1 cellular context compared by ENCODE assay signal in the genomic region with DNA sequence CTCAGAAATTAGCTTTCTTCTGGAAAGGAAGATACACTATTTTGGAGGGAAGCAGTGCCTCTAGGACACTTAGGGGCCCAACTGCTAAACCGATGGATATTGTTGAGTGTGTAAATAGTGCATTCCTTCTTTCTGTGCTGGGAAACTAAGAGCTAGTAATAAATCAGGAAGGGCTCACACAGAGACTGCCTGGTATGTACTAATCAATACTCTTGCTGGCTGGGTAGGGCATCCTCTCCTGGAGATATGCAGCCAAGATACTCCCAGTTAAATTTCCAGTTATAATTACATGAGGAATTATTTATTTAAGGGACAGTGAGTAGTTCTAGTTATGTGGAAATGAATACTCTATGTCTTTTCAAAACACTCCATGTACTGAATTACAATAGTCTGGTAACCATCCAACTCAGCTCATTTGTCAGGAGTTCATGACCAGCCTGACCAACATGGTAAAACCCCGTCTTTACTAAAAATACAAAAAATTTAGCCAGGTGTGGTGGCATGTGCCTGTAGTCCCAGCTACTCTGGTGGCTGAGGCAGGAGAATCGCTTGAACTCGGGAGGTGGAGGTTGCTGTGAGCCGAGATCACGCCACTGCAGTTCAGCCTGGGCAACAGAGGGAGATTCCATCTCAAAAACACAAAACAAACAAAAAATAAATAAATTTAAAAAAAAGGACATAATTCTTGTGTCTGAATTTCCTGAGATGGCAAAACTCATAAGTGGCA.
TF ChIP-seq lines count a peak whose summit lies in the region.

No MANE protein-coding gene starts in this region.

TF ChIP-seq in HepG2, 621 proteins besides CTCF, POLR2A, EP300 and RAD21 (continued from another document and continues in another):
- TF ChIP-seq, protein P1, sequence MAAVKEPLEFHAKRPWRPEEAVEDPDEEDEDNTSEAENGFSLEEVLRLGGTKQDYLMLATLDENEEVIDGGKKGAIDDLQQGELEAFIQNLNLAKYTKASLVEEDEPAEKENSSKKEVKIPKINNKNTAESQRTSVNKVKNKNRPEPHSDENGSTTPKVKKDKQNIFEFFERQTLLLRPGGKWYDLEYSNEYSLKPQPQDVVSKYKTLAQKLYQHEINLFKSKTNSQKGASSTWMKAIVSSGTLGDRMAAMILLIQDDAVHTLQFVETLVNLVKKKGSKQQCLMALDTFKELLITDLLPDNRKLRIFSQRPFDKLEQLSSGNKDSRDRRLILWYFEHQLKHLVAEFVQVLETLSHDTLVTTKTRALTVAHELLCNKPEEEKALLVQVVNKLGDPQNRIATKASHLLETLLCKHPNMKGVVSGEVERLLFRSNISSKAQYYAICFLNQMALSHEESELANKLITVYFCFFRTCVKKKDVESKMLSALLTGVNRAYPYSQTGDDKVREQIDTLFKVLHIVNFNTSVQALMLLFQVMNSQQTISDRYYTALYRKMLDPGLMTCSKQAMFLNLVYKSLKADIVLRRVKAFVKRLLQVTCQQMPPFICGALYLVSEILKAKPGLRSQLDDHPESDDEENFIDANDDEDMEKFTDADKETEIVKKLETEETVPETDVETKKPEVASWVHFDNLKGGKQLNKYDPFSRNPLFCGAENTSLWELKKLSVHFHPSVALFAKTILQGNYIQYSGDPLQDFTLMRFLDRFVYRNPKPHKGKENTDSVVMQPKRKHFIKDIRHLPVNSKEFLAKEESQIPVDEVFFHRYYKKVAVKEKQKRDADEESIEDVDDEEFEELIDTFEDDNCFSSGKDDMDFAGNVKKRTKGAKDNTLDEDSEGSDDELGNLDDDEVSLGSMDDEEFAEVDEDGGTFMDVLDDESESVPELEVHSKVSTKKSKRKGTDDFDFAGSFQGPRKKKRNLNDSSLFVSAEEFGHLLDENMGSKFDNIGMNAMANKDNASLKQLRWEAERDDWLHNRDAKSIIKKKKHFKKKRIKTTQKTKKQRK (IDR thresholded peaks at IDR 0.05; ENCODE audit: low read length), result no peak
- peak; percentile 58 for TF ChIP-seq GATAD2A (CRISPR knock-in tag; IDR thresholded peaks at IDR 0.05)
- no peak for TF ChIP-seq ZSCAN30 (CRISPR knock-in tag; IDR thresholded peaks at IDR 0.05)
- no peak for TF ChIP-seq ZNF235 (CRISPR knock-in tag; IDR thresholded peaks at IDR 0.05; ENCODE audit: borderline replicate concordance)
- TF ChIP-seq PAWR (CRISPR knock-in tag; IDR thresholded peaks at IDR 0.05; ENCODE audit: borderline replicate concordance), result no peak
- TF ChIP-seq WIZ (CRISPR knock-in tag; IDR thresholded peaks at IDR 0.05), result no peak
- peak; percentile 95 for TF ChIP-seq TEAD3 (CRISPR knock-in tag; optimal IDR thresholded peaks at IDR 0.05; ENCODE audit: borderline replicate concordance)
- TF ChIP-seq, protein P2, sequence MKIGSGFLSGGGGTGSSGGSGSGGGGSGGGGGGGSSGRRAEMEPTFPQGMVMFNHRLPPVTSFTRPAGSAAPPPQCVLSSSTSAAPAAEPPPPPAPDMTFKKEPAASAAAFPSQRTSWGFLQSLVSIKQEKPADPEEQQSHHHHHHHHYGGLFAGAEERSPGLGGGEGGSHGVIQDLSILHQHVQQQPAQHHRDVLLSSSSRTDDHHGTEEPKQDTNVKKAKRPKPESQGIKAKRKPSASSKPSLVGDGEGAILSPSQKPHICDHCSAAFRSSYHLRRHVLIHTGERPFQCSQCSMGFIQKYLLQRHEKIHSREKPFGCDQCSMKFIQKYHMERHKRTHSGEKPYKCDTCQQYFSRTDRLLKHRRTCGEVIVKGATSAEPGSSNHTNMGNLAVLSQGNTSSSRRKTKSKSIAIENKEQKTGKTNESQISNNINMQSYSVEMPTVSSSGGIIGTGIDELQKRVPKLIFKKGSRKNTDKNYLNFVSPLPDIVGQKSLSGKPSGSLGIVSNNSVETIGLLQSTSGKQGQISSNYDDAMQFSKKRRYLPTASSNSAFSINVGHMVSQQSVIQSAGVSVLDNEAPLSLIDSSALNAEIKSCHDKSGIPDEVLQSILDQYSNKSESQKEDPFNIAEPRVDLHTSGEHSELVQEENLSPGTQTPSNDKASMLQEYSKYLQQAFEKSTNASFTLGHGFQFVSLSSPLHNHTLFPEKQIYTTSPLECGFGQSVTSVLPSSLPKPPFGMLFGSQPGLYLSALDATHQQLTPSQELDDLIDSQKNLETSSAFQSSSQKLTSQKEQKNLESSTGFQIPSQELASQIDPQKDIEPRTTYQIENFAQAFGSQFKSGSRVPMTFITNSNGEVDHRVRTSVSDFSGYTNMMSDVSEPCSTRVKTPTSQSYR (CRISPR knock-in tag; IDR thresholded peaks at IDR 0.05; ENCODE audit: borderline replicate concordance), result no peak
- TF ChIP-seq ZNF549 (CRISPR knock-in tag; IDR thresholded peaks at IDR 0.05), result no peak
- TF ChIP-seq ZNF557 (CRISPR knock-in tag; IDR thresholded peaks at IDR 0.05), result no peak
- TF ChIP-seq TRIM24 (CRISPR knock-in tag; IDR thresholded peaks at IDR 0.05), result no peak
- TF ChIP-seq, protein P3, sequence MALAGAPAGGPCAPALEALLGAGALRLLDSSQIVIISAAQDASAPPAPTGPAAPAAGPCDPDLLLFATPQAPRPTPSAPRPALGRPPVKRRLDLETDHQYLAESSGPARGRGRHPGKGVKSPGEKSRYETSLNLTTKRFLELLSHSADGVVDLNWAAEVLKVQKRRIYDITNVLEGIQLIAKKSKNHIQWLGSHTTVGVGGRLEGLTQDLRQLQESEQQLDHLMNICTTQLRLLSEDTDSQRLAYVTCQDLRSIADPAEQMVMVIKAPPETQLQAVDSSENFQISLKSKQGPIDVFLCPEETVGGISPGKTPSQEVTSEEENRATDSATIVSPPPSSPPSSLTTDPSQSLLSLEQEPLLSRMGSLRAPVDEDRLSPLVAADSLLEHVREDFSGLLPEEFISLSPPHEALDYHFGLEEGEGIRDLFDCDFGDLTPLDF (CRISPR knock-in tag; IDR thresholded peaks at IDR 0.05), result no peak
- TF ChIP-seq ZNF589 (CRISPR knock-in tag; conservative IDR thresholded peaks at IDR 0.05), result no peak
- TF ChIP-seq RARG (CRISPR knock-in tag; IDR thresholded peaks at IDR 0.05; ENCODE audit: low read depth), result no peak
- TF ChIP-seq PHF8 (CRISPR knock-in tag; IDR thresholded peaks at IDR 0.05), result no peak
- no peak for TF ChIP-seq ZNF501 (CRISPR knock-in tag; IDR thresholded peaks at IDR 0.05)
- TF ChIP-seq, protein P4, sequence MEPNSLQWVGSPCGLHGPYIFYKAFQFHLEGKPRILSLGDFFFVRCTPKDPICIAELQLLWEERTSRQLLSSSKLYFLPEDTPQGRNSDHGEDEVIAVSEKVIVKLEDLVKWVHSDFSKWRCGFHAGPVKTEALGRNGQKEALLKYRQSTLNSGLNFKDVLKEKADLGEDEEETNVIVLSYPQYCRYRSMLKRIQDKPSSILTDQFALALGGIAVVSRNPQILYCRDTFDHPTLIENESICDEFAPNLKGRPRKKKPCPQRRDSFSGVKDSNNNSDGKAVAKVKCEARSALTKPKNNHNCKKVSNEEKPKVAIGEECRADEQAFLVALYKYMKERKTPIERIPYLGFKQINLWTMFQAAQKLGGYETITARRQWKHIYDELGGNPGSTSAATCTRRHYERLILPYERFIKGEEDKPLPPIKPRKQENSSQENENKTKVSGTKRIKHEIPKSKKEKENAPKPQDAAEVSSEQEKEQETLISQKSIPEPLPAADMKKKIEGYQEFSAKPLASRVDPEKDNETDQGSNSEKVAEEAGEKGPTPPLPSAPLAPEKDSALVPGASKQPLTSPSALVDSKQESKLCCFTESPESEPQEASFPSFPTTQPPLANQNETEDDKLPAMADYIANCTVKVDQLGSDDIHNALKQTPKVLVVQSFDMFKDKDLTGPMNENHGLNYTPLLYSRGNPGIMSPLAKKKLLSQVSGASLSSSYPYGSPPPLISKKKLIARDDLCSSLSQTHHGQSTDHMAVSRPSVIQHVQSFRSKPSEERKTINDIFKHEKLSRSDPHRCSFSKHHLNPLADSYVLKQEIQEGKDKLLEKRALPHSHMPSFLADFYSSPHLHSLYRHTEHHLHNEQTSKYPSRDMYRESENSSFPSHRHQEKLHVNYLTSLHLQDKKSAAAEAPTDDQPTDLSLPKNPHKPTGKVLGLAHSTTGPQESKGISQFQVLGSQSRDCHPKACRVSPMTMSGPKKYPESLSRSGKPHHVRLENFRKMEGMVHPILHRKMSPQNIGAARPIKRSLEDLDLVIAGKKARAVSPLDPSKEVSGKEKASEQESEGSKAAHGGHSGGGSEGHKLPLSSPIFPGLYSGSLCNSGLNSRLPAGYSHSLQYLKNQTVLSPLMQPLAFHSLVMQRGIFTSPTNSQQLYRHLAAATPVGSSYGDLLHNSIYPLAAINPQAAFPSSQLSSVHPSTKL (CRISPR knock-in tag; IDR thresholded peaks at IDR 0.05), result peak; percentile 50
- TF ChIP-seq ZNF891 (CRISPR knock-in tag; IDR thresholded peaks at IDR 0.05), result no peak
- TF ChIP-seq CBX1 (IDR thresholded peaks at IDR 0.05; ENCODE audit: low read depth), result no peak
- no peak for TF ChIP-seq CEBPG (CRISPR knock-in tag; IDR thresholded peaks at IDR 0.05)
- TF ChIP-seq FOXA3 (CRISPR knock-in tag; IDR thresholded peaks at IDR 0.05), result 0 out of 2 replicates have a peak, but pooled peaks have one; percentile 36
- TF ChIP-seq, protein P5, sequence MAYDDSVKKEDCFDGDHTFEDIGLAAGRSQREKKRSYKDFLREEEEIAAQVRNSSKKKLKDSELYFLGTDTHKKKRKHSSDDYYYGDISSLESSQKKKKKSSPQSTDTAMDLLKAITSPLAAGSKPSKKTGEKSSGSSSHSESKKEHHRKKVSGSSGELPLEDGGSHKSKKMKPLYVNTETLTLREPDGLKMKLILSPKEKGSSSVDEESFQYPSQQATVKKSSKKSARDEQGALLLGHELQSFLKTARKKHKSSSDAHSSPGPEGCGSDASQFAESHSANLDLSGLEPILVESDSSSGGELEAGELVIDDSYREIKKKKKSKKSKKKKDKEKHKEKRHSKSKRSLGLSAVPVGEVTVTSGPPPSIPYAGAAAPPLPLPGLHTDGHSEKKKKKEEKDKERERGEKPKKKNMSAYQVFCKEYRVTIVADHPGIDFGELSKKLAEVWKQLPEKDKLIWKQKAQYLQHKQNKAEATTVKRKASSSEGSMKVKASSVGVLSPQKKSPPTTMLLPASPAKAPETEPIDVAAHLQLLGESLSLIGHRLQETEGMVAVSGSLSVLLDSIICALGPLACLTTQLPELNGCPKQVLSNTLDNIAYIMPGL (CRISPR knock-in tag; IDR thresholded peaks at IDR 0.05; ENCODE audit: borderline replicate concordance in 1 of 2, low read depth in 1 of 2), result 0 out of 4 replicates have a peak, but pooled peaks of 1 of the 2 experiments have one; percentile 34
- TF ChIP-seq, protein P6, sequence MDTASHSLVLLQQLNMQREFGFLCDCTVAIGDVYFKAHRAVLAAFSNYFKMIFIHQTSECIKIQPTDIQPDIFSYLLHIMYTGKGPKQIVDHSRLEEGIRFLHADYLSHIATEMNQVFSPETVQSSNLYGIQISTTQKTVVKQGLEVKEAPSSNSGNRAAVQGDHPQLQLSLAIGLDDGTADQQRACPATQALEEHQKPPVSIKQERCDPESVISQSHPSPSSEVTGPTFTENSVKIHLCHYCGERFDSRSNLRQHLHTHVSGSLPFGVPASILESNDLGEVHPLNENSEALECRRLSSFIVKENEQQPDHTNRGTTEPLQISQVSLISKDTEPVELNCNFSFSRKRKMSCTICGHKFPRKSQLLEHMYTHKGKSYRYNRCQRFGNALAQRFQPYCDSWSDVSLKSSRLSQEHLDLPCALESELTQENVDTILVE (CRISPR knock-in tag; IDR thresholded peaks at IDR 0.05), result 0 out of 2 replicates have a peak, but pooled peaks have one; percentile 47
- no peak for TF ChIP-seq ZSCAN21 (CRISPR knock-in tag; IDR thresholded peaks at IDR 0.05; ENCODE audit: borderline replicate concordance)
- no peak for TF ChIP-seq ZFP36L1 (CRISPR knock-in tag; IDR thresholded peaks at IDR 0.05)
- TF ChIP-seq TAF15 (IDR thresholded peaks at IDR 0.05; ENCODE audit: low read depth, low read length, poor library complexity, severe bottlenecking), result no peak
- TF ChIP-seq NFKB2 (CRISPR knock-in tag; IDR thresholded peaks at IDR 0.05; ENCODE audit: borderline replicate concordance), result no peak
- no peak for TF ChIP-seq NR1H2 (CRISPR knock-in tag; IDR thresholded peaks at IDR 0.05; ENCODE audit: borderline replicate concordance, low read depth)
- TF ChIP-seq, protein P7, sequence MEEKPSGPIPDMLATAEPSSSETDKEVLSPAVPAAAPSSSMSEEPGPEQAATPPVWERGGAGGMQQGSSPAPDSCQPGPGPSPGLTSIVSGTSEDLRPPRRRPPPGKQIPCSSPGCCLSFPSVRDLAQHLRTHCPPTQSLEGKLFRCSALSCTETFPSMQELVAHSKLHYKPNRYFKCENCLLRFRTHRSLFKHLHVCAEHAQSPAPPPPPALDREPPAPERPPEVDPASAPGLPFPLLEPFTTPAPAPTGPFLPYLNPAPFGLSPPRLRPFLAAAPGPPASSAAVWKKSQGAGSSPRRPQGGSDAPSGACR (CRISPR knock-in tag; IDR thresholded peaks at IDR 0.05), result no peak
- no peak for TF ChIP-seq PHF21A (CRISPR knock-in tag; IDR thresholded peaks at IDR 0.05)
- TF ChIP-seq, protein P8, sequence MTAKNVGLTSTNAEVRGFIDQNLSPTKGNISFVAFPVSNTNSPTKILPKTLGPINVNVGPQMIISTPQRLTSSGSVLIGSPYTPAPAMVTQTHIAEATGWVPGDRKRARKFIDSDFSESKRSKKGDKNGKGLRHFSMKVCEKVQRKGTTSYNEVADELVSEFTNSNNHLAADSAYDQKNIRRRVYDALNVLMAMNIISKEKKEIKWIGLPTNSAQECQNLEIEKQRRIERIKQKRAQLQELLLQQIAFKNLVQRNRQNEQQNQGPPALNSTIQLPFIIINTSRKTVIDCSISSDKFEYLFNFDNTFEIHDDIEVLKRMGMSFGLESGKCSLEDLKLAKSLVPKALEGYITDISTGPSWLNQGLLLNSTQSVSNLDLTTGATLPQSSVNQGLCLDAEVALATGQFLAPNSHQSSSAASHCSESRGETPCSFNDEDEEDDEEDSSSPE (CRISPR knock-in tag; IDR thresholded peaks at IDR 0.05), result no peak
- peak; percentile 11 for TF ChIP-seq TBL1XR1 (IDR thresholded peaks at IDR 0.05; ENCODE audit: borderline replicate concordance, low read length, partially characterized antibody)
- TF ChIP-seq SOX13 (IDR thresholded peaks at IDR 0.05), result no peak
- peak in 1 of 2 experiments; percentile 45; a peak in 1 of 4 replicates for TF ChIP-seq SOX13 (CRISPR knock-in tag; conservative IDR thresholded peaks at IDR 0.05 in 1 of 2, IDR thresholded peaks at IDR 0.05 in 1 of 2)
- no peak for TF ChIP-seq TEAD2 (CRISPR knock-in tag; IDR thresholded peaks at IDR 0.05)
- TF ChIP-seq FOXC1 (CRISPR knock-in tag; IDR thresholded peaks at IDR 0.05; ENCODE audit: borderline replicate concordance), result no peak
- no peak for TF ChIP-seq ZNF251 (CRISPR knock-in tag; IDR thresholded peaks at IDR 0.05)
- TF ChIP-seq SATB2 (CRISPR knock-in tag; IDR thresholded peaks at IDR 0.05), result 0 out of 2 replicates have a peak, but pooled peaks have one; percentile 15
- TF ChIP-seq SMAD3 (CRISPR knock-in tag; IDR thresholded peaks at IDR 0.05), result no peak
- TF ChIP-seq TBX3 (IDR thresholded peaks at IDR 0.05; ENCODE audit: borderline replicate concordance), result no peak
- TF ChIP-seq ONECUT2 (CRISPR knock-in tag; IDR thresholded peaks at IDR 0.05), result peak; percentile 90
- no peak for TF ChIP-seq ZC3H13 (CRISPR knock-in tag; IDR thresholded peaks at IDR 0.05)
- 0 out of 2 replicates have a peak, but pooled peaks have one; percentile 15 for TF ChIP-seq SOX5 (CRISPR knock-in tag; IDR thresholded peaks at IDR 0.05; ENCODE audit: borderline replicate concordance)
